Comparison of ENCODE assay signal across 27 cellular contexts in genomic region chr10:114290038-114290437, GRCh38. TPM values are rescaled to one million over a fixed set of nuclear protein-coding genes. Genes with fewer than 3 reads are reported as not detected.
"Had no signal": no experiment of that assay in that cellular context is flagged by ENCODE, and none has a peak within 500 bp of the region (broad histone marks: within the 10 kb centered on the region; RNA-seq: fewer than 3 reads in every experiment).

No MANE protein-coding gene starts in this region.

- H3K36me3 Mint-ChIP-seq: stimulated activated effector memory CD8-positive, alpha-beta T cell treated with anti-CD3 and anti-CD28 coated beads, Interleukin-12 subunit alpha, Interleukin-12 subunit beta, amount 100 ng/mL, for 72 hours had no signal

- H3K9me3 ChIP-seq: pancreas, suprapubic skin had no signal

- H3K27me3 Mint-ChIP-seq: stimulated activated naive CD8-positive, alpha-beta T cell treated with anti-CD3 and anti-CD28 coated beads, Interleukin-15, Interleukin-2, amounts not matched to agents 100 ng/mL and 50 ng/mL, for 24 hours had no signal

- DNase-seq: hippocampal formation; lower lobe of right lung; mammary epithelial cell; mesenchymal stem cell; naive thymus-derived CD8-positive, alpha-beta T cell; nucleus accumbens; posterior cingulate gyrus; stimulated activated CD4-positive, alpha-beta T cell treated with anti-CD3 and anti-CD28 coated beads, Interleukin-12 subunit alpha, Interleukin-12 subunit beta, amount 100 ng/mL, for 4 hours; stimulated activated CD4-positive, alpha-beta T cell treated with anti-CD3 and anti-CD28 coated beads, Interleukin-15, amount 100 ng/mL, for 24 hours; stimulated activated CD4-positive, alpha-beta T cell treated with anti-CD3 and anti-CD28 coated beads, Interleukin-2, amount 100 ng/mL, for 24 hours; stimulated activated CD4-positive, alpha-beta T cell treated with anti-CD3 and anti-CD28 coated beads, Interleukin-4, amount 100 ng/mL, for 24 hours; stimulated activated naive CD4-positive, alpha-beta T cell; tibial artery; trophoblast cell; uterus had no signal

- H3K4me3 ChIP-seq: lower lobe of right lung, pancreas, psoas muscle, smooth muscle cell, suprapubic skin, thoracic aorta, tibial artery, uterus had no signal

- H3K27ac Mint-ChIP-seq: naive thymus-derived CD8-positive, alpha-beta T cell; nephron; stimulated activated effector memory CD8-positive, alpha-beta T cell treated with anti-CD3 and anti-CD28 coated beads, Interleukin-12 subunit alpha, Interleukin-12 subunit beta, amount 100 ng/mL, for 72 hours; stimulated activated naive CD8-positive, alpha-beta T cell treated with anti-CD3 and anti-CD28 coated beads, Interleukin-15, Interleukin-2, amounts not matched to agents 100 ng/mL and 50 ng/mL, for 24 hours had no signal

- H3K36me3 ChIP-seq: lower lobe of right lung, pancreas, thoracic aorta, uterus had no signal

- FAIRE-seq: keratinocyte, pancreas had no signal

- H3K4me1 Mint-ChIP-seq: naive thymus-derived CD8-positive, alpha-beta T cell; nephron; stimulated activated effector memory CD8-positive, alpha-beta T cell treated with anti-CD3 and anti-CD28 coated beads, Interleukin-12 subunit alpha, Interleukin-12 subunit beta, amount 100 ng/mL, for 72 hours had no signal

- H3K4me1 ChIP-seq: lower lobe of right lung, pancreas, psoas muscle, suprapubic skin, tibial artery, uterus had no signal

- ATAC-seq: naive thymus-derived CD8-positive, alpha-beta T cell; pancreas; psoas muscle; stimulated activated effector memory CD8-positive, alpha-beta T cell treated with anti-CD3 and anti-CD28 coated beads, Interleukin-12 subunit alpha, Interleukin-12 subunit beta, amount 100 ng/mL, for 72 hours had no signal

- H3K27me3 ChIP-seq: pancreas, suprapubic skin, uterus had no signal

- H3K27ac ChIP-seq: lower lobe of right lung, pancreas, psoas muscle, suprapubic skin, thoracic aorta, tibial artery, uterus had no signal

- H3K4me3 Mint-ChIP-seq: naive thymus-derived CD8-positive, alpha-beta T cell; nephron; neural crest cell; stimulated activated effector memory CD8-positive, alpha-beta T cell treated with anti-CD3 and anti-CD28 coated beads, Interleukin-12 subunit alpha, Interleukin-12 subunit beta, amount 100 ng/mL, for 72 hours; stimulated activated naive CD8-positive, alpha-beta T cell treated with anti-CD3 and anti-CD28 coated beads, Interleukin-15, Interleukin-2, amounts not matched to agents 100 ng/mL and 50 ng/mL, for 24 hours had no signal

RNA-seq across cellular contexts. Expression of gene VWA2, which starts 51.0 kb away (rescaled TPM):
- total RNA-seq: naive thymus-derived CD8-positive, alpha-beta T cell; neural crest cell; psoas muscle; skeletal muscle tissue had no signal
- polyA plus RNA-seq: liver; naive thymus-derived CD8-positive, alpha-beta T cell; psoas muscle had no signal
